ENCODE assay signal across 19 cellular contexts in genomic region chr14:101039031-101039754, GRCh38.
"Had no signal": no experiment of that assay in that cellular context is flagged by ENCODE, and none has a peak within 500 bp of the region (broad histone marks: within the 10 kb centered on the region; RNA-seq: fewer than 3 reads in every experiment).

No MANE protein-coding gene starts in this region.

- H3K4me3 Mint-ChIP-seq: mesothelial cell of epicardium had no signal

- H3K9me3 ChIP-seq: esophagus muscularis mucosa, gastroesophageal sphincter, heart right ventricle, left ventricle myocardium inferior, lower lobe of right lung, mucosa of descending colon had no signal

- H3K27me3 ChIP-seq: dorsolateral prefrontal cortex, esophagus muscularis mucosa, foreskin keratinocyte, gastroesophageal sphincter, heart right ventricle had no signal

- H3K4me3 ChIP-seq: coronary artery, dorsolateral prefrontal cortex, esophagus muscularis mucosa, gastroesophageal sphincter, heart right ventricle, left ventricle myocardium inferior, lower lobe of right lung, mucosa of descending colon had no signal

- H3K27ac ChIP-seq: coronary artery, dorsolateral prefrontal cortex, esophagus muscularis mucosa, foreskin keratinocyte, gastroesophageal sphincter, heart right ventricle, left ventricle myocardium inferior, lower lobe of right lung had no signal

- H3K4me1 ChIP-seq: esophagus muscularis mucosa, foreskin keratinocyte, gastroesophageal sphincter, heart right ventricle, left ventricle myocardium inferior, lower lobe of right lung had no signal

- H3K36me3 ChIP-seq: esophagus muscularis mucosa, gastroesophageal sphincter, heart right ventricle, left ventricle myocardium inferior, lower lobe of right lung had no signal

- DNase-seq: cerebellar nuclear complex; dermis blood vessel endothelial cell; effector CD4-positive, alpha-beta T cell; effector memory CD4-positive, alpha-beta T cell; foreskin keratinocyte; glutamatergic neuron; heart right ventricle; hippocampal formation; kidney glomerular epithelial cell; left colon; left ventricle myocardium inferior; lower lobe of right lung; mesenchymal stem cell; mucosa of descending colon had no signal

- H3K4me1 Mint-ChIP-seq: mesothelial cell of epicardium had no signal

- H3K36me3 Mint-ChIP-seq: mesothelial cell of epicardium had no signal

- H3K27ac Mint-ChIP-seq: mesothelial cell of epicardium had no signal
